In genomic region chr19:41957161-41957837, GRCh38 we compare ENCODE assay signal across 10 cellular contexts. TPM values are rescaled to one million over a fixed set of nuclear protein-coding genes. Genes with fewer than 3 reads are reported as not detected.
DNase-seq lines count a peak whose midpoint lies in the region; ATAC-seq, FAIRE-seq and TF ChIP-seq lines count a peak whose summit lies in the region.
"Had no signal": no experiment of that assay in that cellular context is flagged by ENCODE, and none has a peak within 500 bp of the region (broad histone marks: within the 10 kb centered on the region; RNA-seq: fewer than 3 reads in every experiment).

No MANE protein-coding gene starts in this region.

- FAIRE-seq in kidney (lab: Jason Lieb, UNC), result no peak

- H2AFZ ChIP-seq in GM23338 (no peak overlapping the region), parathyroid adenoma (no peak overlapping the region)

- H3K4me2 ChIP-seq in GM23338, result no peak overlapping the region
- peak overlapping the region; percentile 97 for H3K4me2 ChIP-seq in parathyroid adenoma (ENCODE audit: low read length)

- H3F3A ChIP-seq in GM23338 (replicated peaks; ENCODE audit: low read depth), result peaks cover 6% of the 10 kb centered on the region; the same call in 1 of the 2 replicates

- H3K9ac ChIP-seq in parathyroid adenoma, result no peak overlapping the region
- H3K9ac ChIP-seq in kidney (ENCODE audit: low read length in 2 of 2), result peak overlapping the region in 1 of 2 donors; percentile 56

- H3K27me3 ChIP-seq in GM23338 (ENCODE audit: insufficient read depth) (no peaks in the 10 kb centered on the region), Peyer's patch (no peaks in the 10 kb centered on the region), parathyroid adenoma (ENCODE audit: control insufficient read depth, insufficient read depth, low read length) (no peaks in the 10 kb centered on the region)
- H3K27me3 ChIP-seq: suprapubic skin had no signal

- H3K36me3 Mint-ChIP-seq in GM23338 (ENCODE audit: low read depth) (peaks cover 8% of the 10 kb centered on the region), endothelial cell (ENCODE audit: low read depth, unreplicated experiment) (peaks cover 14% of the 10 kb centered on the region)

- TF ChIP-seq POLR2A in Peyer's patch (IDR thresholded peaks at IDR 0.05), result peak in 1 of 2 donors; percentile 29

- H3K4me3 Mint-ChIP-seq in GM23338 (peak overlapping the region; percentile 67; the same call in 2 of the 3 replicates), endothelial cell (ENCODE audit: unreplicated experiment) (peak overlapping the region; percentile 92)

- H3K27ac ChIP-seq in GM23338 (ENCODE audit: low read depth) (no peak overlapping the region), Peyer's patch (peak overlapping the region; percentile 94 to 100 (median 96)), parathyroid adenoma (peak overlapping the region; percentile 87), kidney (ENCODE audit: low read depth in 2 of 2, low read length in 2 of 2) (no peak overlapping the region)
- H3K27ac ChIP-seq: suprapubic skin had no signal

- H3K9me2 ChIP-seq in GM23338 (ENCODE audit: insufficient read depth), result no peaks in the 10 kb centered on the region

- H3K9me3 Mint-ChIP-seq in GM23338, result no peaks in the 10 kb centered on the region
- no peaks in the 10 kb centered on the region for H3K9me3 Mint-ChIP-seq in endothelial cell (ENCODE audit: unreplicated experiment)

- TF ChIP-seq CTCF in GM23338 (conservative IDR thresholded peaks at IDR 0.05; ENCODE audit: low read depth in 2 of 2), result no peak
- no peak for TF ChIP-seq CTCF in Peyer's patch (IDR thresholded peaks at IDR 0.05)
- TF ChIP-seq CTCF in endothelial cell (IDR thresholded peaks at IDR 0.05; ENCODE audit: unreplicated experiment), result no peak
- TF ChIP-seq CTCF in parathyroid adenoma (IDR thresholded peaks at IDR 0.05), result no peak
- TF ChIP-seq CTCF in kidney (IDR thresholded peaks at IDR 0.05; ENCODE audit: borderline replicate concordance, extremely low read depth, insufficient read depth), result no peak

- H3K4me1 ChIP-seq in GM23338 (ENCODE audit: insufficient read depth) (peaks cover 9% of the 10 kb centered on the region), Peyer's patch (peaks cover 0 to 16% (median 8%) of the 10 kb centered on the region in 4 donors), parathyroid adenoma (peaks cover 9% of the 10 kb centered on the region), kidney (ENCODE audit: control insufficient read depth in 1 of 2, insufficient read depth in 1 of 2, low read depth in 1 of 2, low read length in 2 of 2) (peaks cover 4 to 15% of the 10 kb centered on the region in 2 donors)

- H4K20me1 ChIP-seq in GM23338 (replicated peaks; ENCODE audit: insufficient read depth), result peaks cover 5% of the 10 kb centered on the region; the same call in 1 of the 2 replicates

- H3K27me3 Mint-ChIP-seq in GM23338 (ENCODE audit: insufficient read depth, low read depth, poor library complexity), result peaks cover 18% of the 10 kb centered on the region
- H3K27me3 Mint-ChIP-seq in endothelial cell (ENCODE audit: unreplicated experiment), result peaks cover 10% of the 10 kb centered on the region

- H3K4me3 ChIP-seq in GM23338 (no peak overlapping the region), Peyer's patch (peak overlapping the region in 2 of 4 donors; percentile 92 to 96), parathyroid adenoma (ENCODE audit: low read depth, low read length) (peak overlapping the region; percentile 88), kidney (ENCODE audit: low read length in 2 of 2) (no peak overlapping the region)

- H3K36me3 ChIP-seq in GM23338 (ENCODE audit: insufficient read depth), result no peaks in the 10 kb centered on the region; the same call in 1 of the 2 replicates
- H3K36me3 ChIP-seq in Peyer's patch, result no peaks in the 10 kb centered on the region
- no peaks in the 10 kb centered on the region for H3K36me3 ChIP-seq in parathyroid adenoma (ENCODE audit: control insufficient read depth, insufficient read depth, low read length)
- H3K36me3 ChIP-seq in kidney (ENCODE audit: control insufficient read depth in 1 of 2, insufficient read depth in 2 of 2, low read length in 2 of 2), result peaks cover 3 to 6% of the 10 kb centered on the region in 2 donors

- H3K27ac Mint-ChIP-seq in GM23338, result peak overlapping the region; percentile 50; the same call in 1 of the 2 replicates
- peak overlapping the region; percentile 93 for H3K27ac Mint-ChIP-seq in endothelial cell (ENCODE audit: unreplicated experiment)

- H3K9me3 ChIP-seq in Peyer's patch, result no peaks in the 10 kb centered on the region
- H3K9me3 ChIP-seq in parathyroid adenoma (ENCODE audit: control insufficient read depth, low read length), result no peaks in the 10 kb centered on the region
- H3K9me3 ChIP-seq in kidney (ENCODE audit: control insufficient read depth in 1 of 2, low read length in 2 of 2), result no peaks in the 10 kb centered on the region
- H3K9me3 ChIP-seq: suprapubic skin had no signal

- H3K79me2 ChIP-seq in GM23338 (replicated peaks; ENCODE audit: insufficient read depth) (no peaks in the 10 kb centered on the region), parathyroid adenoma (no peaks in the 10 kb centered on the region)

- peaks cover 16% of the 10 kb centered on the region for H3K4me1 Mint-ChIP-seq in GM23338
- H3K4me1 Mint-ChIP-seq in endothelial cell (ENCODE audit: unreplicated experiment), result peaks cover 26% of the 10 kb centered on the region

- no peak for ATAC-seq in GM23338
- no peak for ATAC-seq in HG02588 (IDR thresholded peaks at IDR 0.05; ENCODE audit: unreplicated experiment)
- no peak for ATAC-seq in HG03280 (IDR thresholded peaks at IDR 0.05; ENCODE audit: unreplicated experiment)

- intact Hi-C loops in kidney (cut with DNase I), result no loop called here

- DNase-seq in GM23338 (ENCODE audit: low spot score) (no peak), Peyer's patch (peak in 2 of 3 donors; percentile 74 to 85), endothelial cell (ENCODE audit: low spot score) (no peak), kidney (no peak), amygdala (lab: John Stamatoyannopoulos, UW) (no peak)

TF ChIP-seq in GM23338, 12 proteins besides CTCF, POLR2A, EP300 and RAD21 (continues in another document):
- TF ChIP-seq POLR2AphosphoS5 (IDR thresholded peaks at IDR 0.05; ENCODE audit: low read depth), result no peak
- TF ChIP-seq NANOG (IDR thresholded peaks at IDR 0.05; ENCODE audit: borderline replicate concordance), result no peak
- no peak for TF ChIP-seq EZH2phosphoT487 (IDR thresholded peaks at IDR 0.05; ENCODE audit: unreplicated experiment)
- no peak for TF ChIP-seq ZNF114 (CRISPR knock-in tag; IDR thresholded peaks at IDR 0.05)
- no peak for TF ChIP-seq REST (IDR thresholded peaks at IDR 0.05; ENCODE audit: unreplicated experiment)
- TF ChIP-seq ETS1 (IDR thresholded peaks at IDR 0.05), result no peak
- no peak for TF ChIP-seq STAT1 (IDR thresholded peaks at IDR 0.05; ENCODE audit: unreplicated experiment)

RNA-seq across cellular contexts. Expression of gene RABAC1, which starts 1.8 kb away (rescaled TPM):
- 113 and 151 TPM in 2 replicates for total RNA-seq in GM23338 (2014; rRNA removed; shearing (Covaris generic))
- 206 and 215 TPM in 2 replicates for polyA plus RNA-seq in GM23338 (2016; fragmentation: Nextera tagmentation; extraction: Ambion mirVana)
- 100 to 1,000 TPM in 3 of 4 donors, 10 to 100 TPM in 1; 81.7 to 146 (median 124) TPM for total RNA-seq in Peyer's patch
- 146 TPM for total RNA-seq in endothelial cell (ENCODE audit: unreplicated experiment)
- total RNA-seq in kidney, result 146 TPM
- 333 TPM for polyA plus RNA-seq in kidney (ENCODE audit: insufficient read depth, low read depth, low replicate concordance)

RNA-seq across cellular contexts. Expression of gene ERFL, which starts 29.1 kb away (rescaled TPM):
- 0.69 TPM in 1 of 2 replicates, not detected in the other for total RNA-seq in GM23338 (2014; rRNA removed; shearing (Covaris generic))
- polyA plus RNA-seq in GM23338 (2016; fragmentation: Nextera tagmentation; extraction: Ambion mirVana) (0.14 TPM in 1 of 2 replicates, not detected in the other), kidney (ENCODE audit: insufficient read depth, low read depth, low replicate concordance) (not detected)
- total RNA-seq in Peyer's patch (1 to 10 TPM in 2 of 4 donors, under 1 TPM in 1, not detected in 1; 0.94 to 1.7 (median 1.7) TPM), endothelial cell (ENCODE audit: unreplicated experiment) (0.46 TPM), kidney (0.69 TPM)
- total RNA-seq: RPMI7951 had no signal

RNA-seq across cellular contexts. Expression of gene ATP1A3, which starts 36.7 kb away (rescaled TPM):
- total RNA-seq in GM23338 (2014; rRNA removed; shearing (Covaris generic)), result 33.1 and 37.3 TPM in 2 replicates
- polyA plus RNA-seq in GM23338 (2016; fragmentation: Nextera tagmentation; extraction: Ambion mirVana), result 11.0 and 11.5 TPM in 2 replicates
- total RNA-seq in Peyer's patch, result 1 to 10 TPM in 1 of 4 donors, under 1 TPM in 3; 0.35 to 1.3 (median 0.81) TPM
- total RNA-seq in endothelial cell (ENCODE audit: unreplicated experiment), result not detected
- not detected for total RNA-seq in kidney
- polyA plus RNA-seq in kidney (ENCODE audit: insufficient read depth, low read depth, low replicate concordance), result not detected
- total RNA-seq: suprapubic skin had no signal

Comparison
In these comparisons a context has a peak if more than half of its experiments do, and no peak if none do; other contexts are left out.
1. DNase-seq: peak in Peyer's patch (2 of 3); none in GM23338 (single experiment), endothelial cell (single experiment), kidney (single experiment) and amygdala (0 of 56).
2. H3K27ac ChIP-seq: peak in Peyer's patch (4 of 4) and parathyroid adenoma (single experiment); none in GM23338 (single experiment) and kidney (0 of 2).
3. RNA of gene ATP1A3, which starts 36.7 kb away (total RNA-seq): 33.1 to 37.3 TPM in GM23338; 0.35 to 1.3 TPM in Peyer's patch, not detected in kidney (single experiment) and not detected in endothelial cell (single experiment); every median in the first group is over 10 times any median in the second.